1 cellular context compared by ENCODE assay signal in genomic region chr9:121333950-121334773, GRCh38.
A peak's percentile ranks its signal among the peaks of the same experiment; 100 is the strongest.
TF ChIP-seq lines count a peak whose summit lies in the region.

No MANE protein-coding gene starts in this region.

TF ChIP-seq in K562, 482 proteins besides CTCF, POLR2A, EP300 and RAD21 (continued from another document):
- no peak for TF ChIP-seq ZBTB11 (CRISPR knock-in tag; IDR thresholded peaks at IDR 0.05)
- TF ChIP-seq SIN3B (IDR thresholded peaks at IDR 0.05; ENCODE audit: low read depth) = no peak
- no peak for TF ChIP-seq ZNF740 (CRISPR knock-in tag; IDR thresholded peaks at IDR 0.05)
- TF ChIP-seq ZNF740 (tag; IDR thresholded peaks at IDR 0.05) = no peak
- TF ChIP-seq ZC3H4 (CRISPR knock-in tag; IDR thresholded peaks at IDR 0.05; ENCODE audit: borderline replicate concordance) = no peak
- no peak for TF ChIP-seq ETV1 (tag; conservative IDR thresholded peaks at IDR 0.05; ENCODE audit: low read depth)
- TF ChIP-seq ETS1 (conservative IDR thresholded peaks at IDR 0.05; ENCODE audit: control insufficient read depth, low read depth, low read length) = no peak
- TF ChIP-seq, protein P1, sequence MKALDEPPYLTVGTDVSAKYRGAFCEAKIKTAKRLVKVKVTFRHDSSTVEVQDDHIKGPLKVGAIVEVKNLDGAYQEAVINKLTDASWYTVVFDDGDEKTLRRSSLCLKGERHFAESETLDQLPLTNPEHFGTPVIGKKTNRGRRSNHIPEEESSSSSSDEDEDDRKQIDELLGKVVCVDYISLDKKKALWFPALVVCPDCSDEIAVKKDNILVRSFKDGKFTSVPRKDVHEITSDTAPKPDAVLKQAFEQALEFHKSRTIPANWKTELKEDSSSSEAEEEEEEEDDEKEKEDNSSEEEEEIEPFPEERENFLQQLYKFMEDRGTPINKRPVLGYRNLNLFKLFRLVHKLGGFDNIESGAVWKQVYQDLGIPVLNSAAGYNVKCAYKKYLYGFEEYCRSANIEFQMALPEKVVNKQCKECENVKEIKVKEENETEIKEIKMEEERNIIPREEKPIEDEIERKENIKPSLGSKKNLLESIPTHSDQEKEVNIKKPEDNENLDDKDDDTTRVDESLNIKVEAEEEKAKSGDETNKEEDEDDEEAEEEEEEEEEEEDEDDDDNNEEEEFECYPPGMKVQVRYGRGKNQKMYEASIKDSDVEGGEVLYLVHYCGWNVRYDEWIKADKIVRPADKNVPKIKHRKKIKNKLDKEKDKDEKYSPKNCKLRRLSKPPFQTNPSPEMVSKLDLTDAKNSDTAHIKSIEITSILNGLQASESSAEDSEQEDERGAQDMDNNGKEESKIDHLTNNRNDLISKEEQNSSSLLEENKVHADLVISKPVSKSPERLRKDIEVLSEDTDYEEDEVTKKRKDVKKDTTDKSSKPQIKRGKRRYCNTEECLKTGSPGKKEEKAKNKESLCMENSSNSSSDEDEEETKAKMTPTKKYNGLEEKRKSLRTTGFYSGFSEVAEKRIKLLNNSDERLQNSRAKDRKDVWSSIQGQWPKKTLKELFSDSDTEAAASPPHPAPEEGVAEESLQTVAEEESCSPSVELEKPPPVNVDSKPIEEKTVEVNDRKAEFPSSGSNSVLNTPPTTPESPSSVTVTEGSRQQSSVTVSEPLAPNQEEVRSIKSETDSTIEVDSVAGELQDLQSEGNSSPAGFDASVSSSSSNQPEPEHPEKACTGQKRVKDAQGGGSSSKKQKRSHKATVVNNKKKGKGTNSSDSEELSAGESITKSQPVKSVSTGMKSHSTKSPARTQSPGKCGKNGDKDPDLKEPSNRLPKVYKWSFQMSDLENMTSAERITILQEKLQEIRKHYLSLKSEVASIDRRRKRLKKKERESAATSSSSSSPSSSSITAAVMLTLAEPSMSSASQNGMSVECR (CRISPR knock-in tag; IDR thresholded peaks at IDR 0.05) = no peak
- TF ChIP-seq CREB3 (tag; conservative IDR thresholded peaks at IDR 0.05; ENCODE audit: low read depth) = no peak
- peak; percentile 60; the same call in 1 of the 2 replicates for TF ChIP-seq TEAD4 (IDR thresholded peaks at IDR 0.05; ENCODE audit: low read length)
- TF ChIP-seq TEAD4 (CRISPR knock-in tag; IDR thresholded peaks at IDR 0.05; ENCODE audit: borderline replicate concordance) = no peak
- TF ChIP-seq CHCHD3 (CRISPR knock-in tag; IDR thresholded peaks at IDR 0.05) = no peak
- TF ChIP-seq CBFA2T3 (IDR thresholded peaks at IDR 0.05) = peak; percentile 87
- peak; percentile 44; the same call in 1 of the 2 replicates for TF ChIP-seq MAX (CRISPR knock-in tag; IDR thresholded peaks at IDR 0.05)
- no peak for TF ChIP-seq ZNF253 (CRISPR knock-in tag; conservative IDR thresholded peaks at IDR 0.05)
- TF ChIP-seq NCOR1 (IDR thresholded peaks at IDR 0.05) = peak; percentile 73
- no peak for TF ChIP-seq CAMTA2 (CRISPR knock-in tag; conservative IDR thresholded peaks at IDR 0.05)
- TF ChIP-seq HOXB6 (CRISPR knock-in tag; IDR thresholded peaks at IDR 0.05; ENCODE audit: borderline replicate concordance) = no peak
- TF ChIP-seq, protein P2, sequence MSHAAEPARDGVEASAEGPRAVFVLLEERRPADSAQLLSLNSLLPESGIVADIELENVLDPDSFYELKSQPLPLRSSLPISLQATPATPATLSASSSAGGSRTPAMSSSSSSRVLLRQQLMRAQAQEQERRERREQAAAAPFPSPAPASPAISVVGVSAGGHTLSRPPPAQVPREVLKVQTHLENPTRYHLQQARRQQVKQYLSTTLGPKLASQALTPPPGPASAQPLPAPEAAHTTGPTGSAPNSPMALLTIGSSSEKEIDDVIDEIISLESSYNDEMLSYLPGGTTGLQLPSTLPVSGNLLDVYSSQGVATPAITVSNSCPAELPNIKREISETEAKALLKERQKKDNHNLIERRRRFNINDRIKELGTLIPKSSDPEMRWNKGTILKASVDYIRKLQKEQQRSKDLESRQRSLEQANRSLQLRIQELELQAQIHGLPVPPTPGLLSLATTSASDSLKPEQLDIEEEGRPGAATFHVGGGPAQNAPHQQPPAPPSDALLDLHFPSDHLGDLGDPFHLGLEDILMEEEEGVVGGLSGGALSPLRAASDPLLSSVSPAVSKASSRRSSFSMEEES (CRISPR knock-in tag; IDR thresholded peaks at IDR 0.05) = no peak
- no peak for TF ChIP-seq SMARCC2 (IDR thresholded peaks at IDR 0.05; ENCODE audit: low read depth)
- 0 out of 4 replicates have a peak, but pooled peaks of 1 of the 2 experiments have one; percentile 20 for TF ChIP-seq KDM1A (IDR thresholded peaks at IDR 0.05)
- TF ChIP-seq HNRNPL (IDR thresholded peaks at IDR 0.05; ENCODE audit: low read depth, low read length) = no peak
- TF ChIP-seq MXI1 (IDR thresholded peaks at IDR 0.05; ENCODE audit: low read depth, low read length) = no peak
- no peak for TF ChIP-seq SETDB1 (IDR thresholded peaks at IDR 0.05; ENCODE audit: low read length)
- peak; percentile 62; the same call in 1 of the 2 replicates for TF ChIP-seq POLR2AphosphoS5 (IDR thresholded peaks at IDR 0.05; ENCODE audit: control insufficient read depth, insufficient read depth, low read depth, low read length)
- TF ChIP-seq ZNF311 (CRISPR knock-in tag; IDR thresholded peaks at IDR 0.05) = no peak
- TF ChIP-seq NRF1 (conservative IDR thresholded peaks at IDR 0.05 in 1 of 2, IDR thresholded peaks at IDR 0.05 in 1 of 2) = no peak
TF ChIP-seq in K562: peak in this region for 17.
